Comparison of ENCODE assay signal across 13 cellular contexts in genomic region chr10:32417906-32418547, GRCh38. TPM values are rescaled to one million over a fixed set of nuclear protein-coding genes. Genes with fewer than 3 reads are reported as not detected.
DNase-seq lines count a peak whose midpoint lies in the region; ATAC-seq and TF ChIP-seq lines count a peak whose summit lies in the region.
"Had no signal": no experiment of that assay in that cellular context is flagged by ENCODE, and none has a peak within 500 bp of the region (broad histone marks: within the 10 kb centered on the region; RNA-seq: fewer than 3 reads in every experiment).

No MANE protein-coding gene starts in this region.

- H3K27ac ChIP-seq in muscle layer of colon (ENCODE audit: low read depth, low read length) (peak overlapping the region; percentile 64), upper lobe of right lung (no peak overlapping the region)

- H3K36me3 ChIP-seq in muscle layer of colon (ENCODE audit: insufficient read depth, low read length), result no peaks in the 10 kb centered on the region
- H3K36me3 ChIP-seq in upper lobe of right lung, result no peaks in the 10 kb centered on the region
- H3K36me3 ChIP-seq: breast epithelium had no signal

- no peaks in the 10 kb centered on the region for H3K36me3 Mint-ChIP-seq in activated naive CD4-positive, alpha-beta T cell treated with anti-CD3 and anti-CD28 coated beads, Interleukin-2, amount 50 U/mL, for 24 hours

- H3K27ac Mint-ChIP-seq in activated naive CD4-positive, alpha-beta T cell treated with anti-CD3 and anti-CD28 coated beads, Interleukin-2, amount 50 U/mL, for 24 hours, result peak overlapping the region; percentile 13

- no peaks in the 10 kb centered on the region for H3K4me1 Mint-ChIP-seq in activated naive CD4-positive, alpha-beta T cell treated with anti-CD3 and anti-CD28 coated beads, Interleukin-2, amount 50 U/mL, for 24 hours

- no peak overlapping the region for H3K4me3 Mint-ChIP-seq in activated naive CD4-positive, alpha-beta T cell treated with anti-CD3 and anti-CD28 coated beads, Interleukin-2, amount 50 U/mL, for 24 hours

- H3K27me3 Mint-ChIP-seq in activated naive CD4-positive, alpha-beta T cell treated with anti-CD3 and anti-CD28 coated beads, Interleukin-2, amount 50 U/mL, for 24 hours, result no peaks in the 10 kb centered on the region

- DNase-seq in activated naive CD4-positive, alpha-beta T cell treated with anti-CD3 and anti-CD28 coated beads, Interleukin-2, amount 50 U/mL, for 16 hours, result no peak
- peak; percentile 36 for DNase-seq in epidermal melanocyte (ENCODE audit: insufficient read length, low spot score)
- DNase-seq in upper lobe of right lung, result no peak
- DNase-seq in HuH-7 (ENCODE audit: low spot score), result no peak
- no peak for DNase-seq in HCEC 1CT
- DNase-seq: 8988T, KBM-7, NCI-H774, T-helper 1 cell had no signal

- no peak for TF ChIP-seq CTCF in upper lobe of right lung (IDR thresholded peaks at IDR 0.05)

- H3K9ac ChIP-seq in muscle layer of colon (ENCODE audit: low read length), result no peak overlapping the region

- ATAC-seq in upper lobe of right lung (peak; percentile 43), HG03469 (IDR thresholded peaks at IDR 0.05; ENCODE audit: unreplicated experiment) (no peak)

- H3K4me1 ChIP-seq in muscle layer of colon (ENCODE audit: insufficient read depth, low read length) (peaks cover 12% of the 10 kb centered on the region), upper lobe of right lung (no peaks in the 10 kb centered on the region)
- H3K4me1 ChIP-seq: breast epithelium had no signal

- intact Hi-C loops in upper lobe of right lung (cut with DNase I), result no loop called here

- H3K27me3 ChIP-seq in muscle layer of colon (ENCODE audit: control insufficient read depth in 1 of 2, insufficient read depth in 2 of 2, low read length in 2 of 2), result no peaks in the 10 kb centered on the region
- H3K27me3 ChIP-seq in upper lobe of right lung, result no peaks in the 10 kb centered on the region
- H3K27me3 ChIP-seq: breast epithelium had no signal

- H3K9me3 Mint-ChIP-seq in activated naive CD4-positive, alpha-beta T cell treated with anti-CD3 and anti-CD28 coated beads, Interleukin-2, amount 50 U/mL, for 24 hours, result no peaks in the 10 kb centered on the region

- no peak overlapping the region for H3K4me3 ChIP-seq in muscle layer of colon (ENCODE audit: low read depth in 1 of 2, low read length in 2 of 2)
- H3K4me3 ChIP-seq in upper lobe of right lung, result no peak overlapping the region
- H3K4me3 ChIP-seq: breast epithelium had no signal

- H3K9me3 ChIP-seq in muscle layer of colon (ENCODE audit: low read length) (no peaks in the 10 kb centered on the region), upper lobe of right lung (no peaks in the 10 kb centered on the region)

RNA-seq across cellular contexts. Expression of gene CCDC7, which starts 27.9 kb away (rescaled TPM):
- 23.6 TPM for total RNA-seq in upper lobe of right lung
